ENCODE assay signal across 11 cellular contexts in genomic region chr14:75459099-75459741, GRCh38. TPM values are rescaled to one million over a fixed set of nuclear protein-coding genes. Genes with fewer than 3 reads are reported as not detected.
DNase-seq lines count a peak whose midpoint lies in the region; ATAC-seq, FAIRE-seq and TF ChIP-seq lines count a peak whose summit lies in the region.
"Had no signal": no experiment of that assay in that cellular context is flagged by ENCODE, and none has a peak within 500 bp of the region (broad histone marks: within the 10 kb centered on the region; RNA-seq: fewer than 3 reads in every experiment).

No MANE protein-coding gene starts in this region.

- ATAC-seq in stimulated activated memory B cell treated with anti-CD40 and anti-IgM and Interleukin-4, amounts not matched to agents 10 μg/mL and 1 μg/mL and 100 μg/mL, for 72 hours = no peak
- ATAC-seq in GM19023 (IDR thresholded peaks at IDR 0.05; ENCODE audit: unreplicated experiment) = no peak
- ATAC-seq: activated CD4-positive, CD25-positive, alpha-beta regulatory T cell treated with anti-CD3 and anti-CD28 coated beads, Interleukin-2, amount 50 U/mL, for 24 hours had no signal

- H4K20me1 ChIP-seq in OCI-LY7 (ENCODE audit: insufficient read depth, low read length) = no peaks in the 10 kb centered on the region

- no peaks in the 10 kb centered on the region for H3K27me3 Mint-ChIP-seq in stimulated activated memory B cell treated with anti-CD40 and anti-IgM and Interleukin-4, amounts not matched to agents 10 μg/mL and 1 μg/mL and 100 μg/mL, for 72 hours

- no peak overlapping the region for H3K4me3 Mint-ChIP-seq in stimulated activated memory B cell treated with anti-CD40 and anti-IgM and Interleukin-4, amounts not matched to agents 10 μg/mL and 1 μg/mL and 100 μg/mL, for 72 hours

- H3K79me2 ChIP-seq in OCI-LY7 (ENCODE audit: insufficient read depth, low read depth, low read length) = peaks cover 48% of the 10 kb centered on the region; the same call in 1 of the 2 replicates

- no peak overlapping the region for H3K9ac ChIP-seq in kidney (ENCODE audit: low read length in 2 of 2)

- H3K4me2 ChIP-seq in OCI-LY7 (ENCODE audit: low read length) = no peak overlapping the region

- intact Hi-C loops in kidney (cut with DNase I) (no loop called here), OCI-LY7 (cut with micrococcal nuclease; ENCODE audit: unreplicated experiment) (no loop called here)

- DNase-seq in DMS53 (lab: John Stamatoyannopoulos, UW) (peak; percentile 22), DMS53 treated with DMSO at 0.1 percent for 48 hours (lab: John Stamatoyannopoulos, UW; ENCODE audit: unreplicated experiment) (no peak), UCSD-AML1 (lab: John Stamatoyannopoulos, UW; ENCODE audit: unreplicated experiment) (peak; percentile 79), kidney (peak; percentile 88), OCI-LY7 (ENCODE audit: low spot score) (no peak)
- no peak for DNase-seq in effector memory CD4-positive, alpha-beta T cell
- DNase-seq: NCI-H1694 treated with DMSO at 0.1 percent for 48 hours had no signal

- no peak overlapping the region for H3K4me3 ChIP-seq in kidney (ENCODE audit: low read length in 2 of 2)
- no peak overlapping the region for H3K4me3 ChIP-seq in effector memory CD4-positive, alpha-beta T cell (ENCODE audit: insufficient read depth, low read depth, low read length, poor library complexity, severe bottlenecking)
- H3K4me3 ChIP-seq in OCI-LY7 (ENCODE audit: low read depth, low read length, poor library complexity, severe bottlenecking) = no peak overlapping the region

- TF ChIP-seq CTCF in kidney (IDR thresholded peaks at IDR 0.05; ENCODE audit: borderline replicate concordance, extremely low read depth, insufficient read depth) (no peak), OCI-LY7 (conservative IDR thresholded peaks at IDR 0.05; ENCODE audit: low read length) (no peak)

- H3K36me3 Mint-ChIP-seq in stimulated activated memory B cell treated with anti-CD40 and anti-IgM and Interleukin-4, amounts not matched to agents 10 μg/mL and 1 μg/mL and 100 μg/mL, for 72 hours = peaks cover 32% of the 10 kb centered on the region

- H3K9me2 ChIP-seq in OCI-LY7 (ENCODE audit: insufficient read depth, low read length) = no peaks in the 10 kb centered on the region

- H3K27me3 ChIP-seq in effector memory CD4-positive, alpha-beta T cell (replicated peaks; ENCODE audit: control insufficient read depth, insufficient read depth, low read length, poor library complexity, severe bottlenecking) = no peaks in the 10 kb centered on the region

- peak overlapping the region; percentile 60 for H3K27ac Mint-ChIP-seq in stimulated activated memory B cell treated with anti-CD40 and anti-IgM and Interleukin-4, amounts not matched to agents 10 μg/mL and 1 μg/mL and 100 μg/mL, for 72 hours

- no peaks in the 10 kb centered on the region for H3K9me3 Mint-ChIP-seq in stimulated activated memory B cell treated with anti-CD40 and anti-IgM and Interleukin-4, amounts not matched to agents 10 μg/mL and 1 μg/mL and 100 μg/mL, for 72 hours

- CTCF ChIA-PET in OCI-LY7 (lab: Charles Lee; ENCODE audit: unreplicated experiment) = no interaction called here

- no peak overlapping the region for H2AFZ ChIP-seq in OCI-LY7 (ENCODE audit: low read length)

- H3K36me3 ChIP-seq in kidney (ENCODE audit: control insufficient read depth in 1 of 2, insufficient read depth in 2 of 2, low read length in 2 of 2) (peaks cover 10 to 19% of the 10 kb centered on the region in 2 donors), OCI-LY7 (ENCODE audit: insufficient read depth, low read length) (peaks cover 100% of the 10 kb centered on the region)
- H3K36me3 ChIP-seq in effector memory CD4-positive, alpha-beta T cell (ENCODE audit: control insufficient read depth, insufficient read depth, low read length) = no peaks in the 10 kb centered on the region

- H3K4me1 Mint-ChIP-seq in stimulated activated memory B cell treated with anti-CD40 and anti-IgM and Interleukin-4, amounts not matched to agents 10 μg/mL and 1 μg/mL and 100 μg/mL, for 72 hours = peaks cover 16% of the 10 kb centered on the region

- POLR2A ChIA-PET in OCI-LY7 (lab: Charles Lee) = interaction anchor here (1.4 kb wide), 1 partner anchor 36 kb away, joined by 3 read pairs; no protein-coding TSS in a partner anchor

- no TSS peak for BruUV-seq in OCI-LY7 (replicated peaks; lab: Mats Ljungman, UMichigan)

- no peaks in the 10 kb centered on the region for H3K9me3 ChIP-seq in kidney (ENCODE audit: control insufficient read depth in 1 of 2, low read length in 2 of 2)
- no peaks in the 10 kb centered on the region for H3K9me3 ChIP-seq in effector memory CD4-positive, alpha-beta T cell (ENCODE audit: control insufficient read depth, low read length)
- H3K9me3 ChIP-seq in OCI-LY7 (ENCODE audit: low read length) = no peaks in the 10 kb centered on the region

- FAIRE-seq in kidney (lab: Jason Lieb, UNC) = no peak
- FAIRE-seq: A204.1 had no signal

- H3K27ac ChIP-seq in kidney (ENCODE audit: low read depth in 2 of 2, low read length in 2 of 2) = peak overlapping the region; percentile 56 to 59
- no peak overlapping the region for H3K27ac ChIP-seq in effector memory CD4-positive, alpha-beta T cell (ENCODE audit: insufficient read depth, low read length, poor library complexity, severe bottlenecking)
- no peak overlapping the region for H3K27ac ChIP-seq in OCI-LY7 (ENCODE audit: low read depth, low read length, poor library complexity, severe bottlenecking)

- H3K4me1 ChIP-seq in kidney (ENCODE audit: control insufficient read depth in 1 of 2, insufficient read depth in 1 of 2, low read depth in 1 of 2, low read length in 2 of 2) (peaks cover 49 to 54% of the 10 kb centered on the region in 2 donors), OCI-LY7 (ENCODE audit: insufficient read depth, low read length, poor library complexity, severe bottlenecking) (peaks cover 24% of the 10 kb centered on the region)
- H3K4me1 ChIP-seq in effector memory CD4-positive, alpha-beta T cell (ENCODE audit: control insufficient read depth, insufficient read depth, low read length, poor library complexity, severe bottlenecking) = no peaks in the 10 kb centered on the region

RNA-seq across cellular contexts. Expression of gene JDP2, which starts 31.4 kb away (rescaled TPM):
- total RNA-seq in kidney (33.4 TPM), OCI-LY7 (2022) (44.5 and 45.7 TPM in 2 replicates)
- polyA plus RNA-seq in kidney (ENCODE audit: insufficient read depth, low read depth, low replicate concordance) = 20.1 TPM
- 53.7 and 62.7 TPM in 2 replicates for total RNA-seq in OCI-LY7 (2014; rRNA removed; shearing (Covaris generic))

Comparison
In these comparisons a context has a peak if more than half of its experiments do, and no peak if none do; other contexts are left out.
1. DNase-seq: peak in DMS53 (single experiment), UCSD-AML1 (single experiment) and kidney (single experiment); none in DMS53 treated with DMSO at 0.1 percent for 48 hours (single experiment), effector memory CD4-positive, alpha-beta T cell (0 of 3) and OCI-LY7 (single experiment).
2. H3K27ac ChIP-seq: peak in kidney (2 of 2); none in effector memory CD4-positive, alpha-beta T cell (single experiment) and OCI-LY7 (single experiment).